1 cellular context compared by ENCODE assay signal in the genomic region with DNA sequence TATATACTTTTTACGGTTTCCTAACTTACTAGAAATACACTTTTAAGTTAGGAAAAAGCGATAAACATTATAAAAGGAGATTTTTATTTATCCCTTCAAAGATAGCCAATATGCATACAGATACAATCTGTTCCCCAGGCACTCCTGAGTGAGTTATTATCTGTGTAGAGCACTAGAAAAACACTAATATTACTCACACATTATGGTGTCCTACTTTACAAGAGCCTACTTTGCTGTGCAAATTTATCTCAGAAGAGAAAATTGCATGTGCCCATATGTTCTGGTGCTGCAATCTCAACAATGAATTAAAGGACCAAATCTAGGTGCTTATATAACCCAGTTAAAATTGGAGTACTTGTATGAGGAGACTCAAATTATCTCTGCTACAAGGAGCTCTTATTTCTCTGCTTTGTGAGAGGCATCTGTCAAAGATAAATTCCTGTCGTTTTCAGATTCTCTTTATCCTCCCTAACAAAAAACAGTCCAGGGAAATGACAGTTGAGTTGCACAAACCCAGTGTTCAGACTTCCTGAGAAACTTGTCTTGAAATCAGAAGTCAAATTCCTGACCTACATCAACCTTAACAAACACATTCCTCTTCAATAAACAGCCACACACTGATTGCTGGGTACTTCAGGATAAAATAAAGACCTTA.
TF ChIP-seq lines count a peak whose summit lies in the region.

No MANE protein-coding gene starts in this region.

TF ChIP-seq in GM12878, 131 proteins besides CTCF, POLR2A, EP300 and RAD21:
- TF ChIP-seq RCOR1 (conservative IDR thresholded peaks at IDR 0.05; ENCODE audit: low read depth, low read length) (no peak), RBBP5 (conservative IDR thresholded peaks at IDR 0.05) (no peak), NRF1 (conservative IDR thresholded peaks at IDR 0.05; ENCODE audit: low read depth, low read length) (no peak), STAT1 (conservative IDR thresholded peaks at IDR 0.05) (no peak)
- TF ChIP-seq, protein P1, sequence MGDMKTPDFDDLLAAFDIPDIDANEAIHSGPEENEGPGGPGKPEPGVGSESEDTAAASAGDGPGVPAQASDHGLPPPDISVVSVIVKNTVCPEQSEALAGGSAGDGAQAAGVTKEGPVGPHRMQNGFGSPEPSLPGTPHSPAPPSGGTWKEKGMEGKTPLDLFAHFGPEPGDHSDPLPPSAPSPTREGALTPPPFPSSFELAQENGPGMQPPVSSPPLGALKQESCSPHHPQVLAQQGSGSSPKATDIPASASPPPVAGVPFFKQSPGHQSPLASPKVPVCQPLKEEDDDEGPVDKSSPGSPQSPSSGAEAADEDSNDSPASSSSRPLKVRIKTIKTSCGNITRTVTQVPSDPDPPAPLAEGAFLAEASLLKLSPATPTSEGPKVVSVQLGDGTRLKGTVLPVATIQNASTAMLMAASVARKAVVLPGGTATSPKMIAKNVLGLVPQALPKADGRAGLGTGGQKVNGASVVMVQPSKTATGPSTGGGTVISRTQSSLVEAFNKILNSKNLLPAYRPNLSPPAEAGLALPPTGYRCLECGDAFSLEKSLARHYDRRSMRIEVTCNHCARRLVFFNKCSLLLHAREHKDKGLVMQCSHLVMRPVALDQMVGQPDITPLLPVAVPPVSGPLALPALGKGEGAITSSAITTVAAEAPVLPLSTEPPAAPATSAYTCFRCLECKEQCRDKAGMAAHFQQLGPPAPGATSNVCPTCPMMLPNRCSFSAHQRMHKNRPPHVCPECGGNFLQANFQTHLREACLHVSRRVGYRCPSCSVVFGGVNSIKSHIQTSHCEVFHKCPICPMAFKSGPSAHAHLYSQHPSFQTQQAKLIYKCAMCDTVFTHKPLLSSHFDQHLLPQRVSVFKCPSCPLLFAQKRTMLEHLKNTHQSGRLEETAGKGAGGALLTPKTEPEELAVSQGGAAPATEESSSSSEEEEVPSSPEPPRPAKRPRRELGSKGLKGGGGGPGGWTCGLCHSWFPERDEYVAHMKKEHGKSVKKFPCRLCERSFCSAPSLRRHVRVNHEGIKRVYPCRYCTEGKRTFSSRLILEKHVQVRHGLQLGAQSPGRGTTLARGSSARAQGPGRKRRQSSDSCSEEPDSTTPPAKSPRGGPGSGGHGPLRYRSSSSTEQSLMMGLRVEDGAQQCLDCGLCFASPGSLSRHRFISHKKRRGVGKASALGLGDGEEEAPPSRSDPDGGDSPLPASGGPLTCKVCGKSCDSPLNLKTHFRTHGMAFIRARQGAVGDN (IDR thresholded peaks at IDR 0.05), result no peak
